Comparison of ENCODE assay signal across 8 cellular contexts in genomic region chr17:66540131-66540781, GRCh38.
DNase-seq lines count a peak whose midpoint lies in the region; ATAC-seq and TF ChIP-seq lines count a peak whose summit lies in the region.

No MANE protein-coding gene starts in this region.

- no peak for TF ChIP-seq CTCF in brain microvascular endothelial cell (IDR thresholded peaks at IDR 0.05; ENCODE audit: low read depth, low read length, missing control alignments)

- H3K36me3 ChIP-seq in HUES64 (ENCODE audit: insufficient read depth, low read length), result no peaks in the 10 kb centered on the region
- H3K36me3 ChIP-seq in brain microvascular endothelial cell (replicated peaks), result no peaks in the 10 kb centered on the region

- ATAC-seq in HG02981 (IDR thresholded peaks at IDR 0.05; ENCODE audit: unreplicated experiment), result no peak

- H3K4me1 ChIP-seq in HUES64 (ENCODE audit: insufficient read depth, low read length), result peaks cover 30% of the 10 kb centered on the region

- no peaks in the 10 kb centered on the region for H3K36me3 Mint-ChIP-seq in immature natural killer cell

- H3K4me3 ChIP-seq in HUES64 (ENCODE audit: low read length) (peak overlapping the region; percentile 8; the same call in 1 of the 2 replicates), brain microvascular endothelial cell (ENCODE audit: low read depth, low read length) (peak overlapping the region; percentile 30)

- 32% methylated on average over 17 of the region's 17 CpGs for WGBS in HUES64

- in situ Hi-C loops in brain microvascular endothelial cell (cut with HindIII; ENCODE audit: low pct_ligation_motif_present, low sequenced_read_pairs), result no loop called here

- no peaks in the 10 kb centered on the region for H3K27me3 ChIP-seq in HUES64 (ENCODE audit: insufficient read depth, low read length)
- H3K27me3 ChIP-seq in brain microvascular endothelial cell (replicated peaks), result no peaks in the 10 kb centered on the region

- peak overlapping the region; percentile 29; the same call in 1 of the 2 replicates for H3K9ac ChIP-seq in HUES64 (ENCODE audit: low read depth, low read length)

- peaks cover 0 to 2% (median 1%) of the 10 kb centered on the region in 3 donors for H3K27me3 Mint-ChIP-seq in immature natural killer cell (ENCODE audit: low read depth in 3 of 3)

- H3K9me3 ChIP-seq in HUES64 (ENCODE audit: insufficient read depth, low read depth, low read length), result no peaks in the 10 kb centered on the region; the same call in 1 of the 2 replicates

- H3K27ac Mint-ChIP-seq in immature natural killer cell, result peak overlapping the region in 5 of 6 donors; percentile 40 to 91 (median 82)

- DNase-seq in brain microvascular endothelial cell (peak; percentile 93), immature natural killer cell (no peak), stromal cell of bone marrow (ENCODE audit: low read depth) (peak; percentile 87), GM19238 (ENCODE audit: insufficient read length, low spot score) (no peak), CD1c-positive myeloid dendritic cell (ENCODE audit: extremely low spot score) (no peak)
- DNase-seq in stimulated activated CD4-positive, alpha-beta T cell treated with anti-CD3 and anti-CD28 coated beads, Interleukin-2, amount 100 ng/mL, for 48 hours, result no peak

- H3K27ac ChIP-seq in HUES64 (ENCODE audit: low read depth, low read length) (peak overlapping the region; percentile 43), brain microvascular endothelial cell (peak overlapping the region; percentile 84)

- H3K9me3 Mint-ChIP-seq in immature natural killer cell, result no peaks in the 10 kb centered on the region

- peaks cover 47 to 52% of the 10 kb centered on the region in 2 donors for H3K4me1 Mint-ChIP-seq in immature natural killer cell

- peak overlapping the region in 1 of 5 donors; percentile 3 for H3K4me3 Mint-ChIP-seq in immature natural killer cell

Comparison
In these comparisons a context has a peak if more than half of its experiments do, and no peak if none do; other contexts are left out.
1. DNase-seq: peak in brain microvascular endothelial cell (single experiment) and stromal cell of bone marrow (single experiment); none in immature natural killer cell (0 of 3), stimulated activated CD4-positive, alpha-beta T cell treated with anti-CD3 and anti-CD28 coated beads, Interleukin-2, amount 100 ng/mL, for 48 hours (0 of 2), GM19238 (single experiment) and CD1c-positive myeloid dendritic cell (single experiment).